In genomic region chr10:58844680-58845079, GRCh38 we compare ENCODE assay signal across 27 cellular contexts.
"Had no signal": no experiment of that assay in that cellular context is flagged by ENCODE, and none has a peak within 500 bp of the region (broad histone marks: within the 10 kb centered on the region; RNA-seq: fewer than 3 reads in every experiment).

No MANE protein-coding gene starts in this region.

- H3K27ac Mint-ChIP-seq: activated CD8-positive, alpha-beta T cell treated with anti-CD3 and anti-CD28 coated beads for 36 hours; activated naive CD8-positive, alpha-beta T cell treated with anti-CD3 and anti-CD28 coated beads for 36 hours; activated T-cell treated with anti-CD3 and anti-CD28 coated beads, Interleukin-2, amount 50 U/mL, for 72 hours; activated T-helper 17 cell treated with anti-CD3 and anti-CD28 coated beads, Interleukin-2, amount 50 U/mL, for 72 hours had no signal

- H3K4me1 ChIP-seq: SJCRH30 had no signal

- H3K4me1 Mint-ChIP-seq: activated naive CD8-positive, alpha-beta T cell treated with anti-CD3 and anti-CD28 coated beads for 36 hours; activated T-helper 17 cell treated with anti-CD3 and anti-CD28 coated beads, Interleukin-2, amount 50 U/mL, for 72 hours had no signal

- H3K36me3 Mint-ChIP-seq: activated naive CD8-positive, alpha-beta T cell treated with anti-CD3 and anti-CD28 coated beads for 36 hours had no signal

- H3K27me3 Mint-ChIP-seq: activated naive CD8-positive, alpha-beta T cell treated with anti-CD3 and anti-CD28 coated beads for 36 hours; activated T-helper 17 cell treated with anti-CD3 and anti-CD28 coated beads, Interleukin-2, amount 50 U/mL, for 72 hours had no signal

- H3K9me3 ChIP-seq: SJCRH30 had no signal

- ATAC-seq: activated CD8-positive, alpha-beta T cell treated with anti-CD3 and anti-CD28 coated beads for 36 hours; activated T-cell treated with anti-CD3 and anti-CD28 coated beads, Interleukin-2, amount 50 U/mL, for 72 hours; activated T-helper 17 cell treated with anti-CD3 and anti-CD28 coated beads, Interleukin-2, amount 50 U/mL, for 72 hours; Panc1 had no signal

- H3K4me3 ChIP-seq: SJCRH30, SK-N-MC had no signal

- H3K4me3 Mint-ChIP-seq: activated CD8-positive, alpha-beta T cell treated with anti-CD3 and anti-CD28 coated beads for 36 hours; activated naive CD8-positive, alpha-beta T cell treated with anti-CD3 and anti-CD28 coated beads for 36 hours; activated T-cell treated with anti-CD3 and anti-CD28 coated beads, Interleukin-2, amount 50 U/mL, for 72 hours; activated T-helper 17 cell treated with anti-CD3 and anti-CD28 coated beads, Interleukin-2, amount 50 U/mL, for 72 hours had no signal

- H3K27ac ChIP-seq: brain microvascular endothelial cell, SJCRH30, SK-N-MC, WERI-Rb-1 had no signal

- H3K9me3 Mint-ChIP-seq: activated CD8-positive, alpha-beta T cell treated with anti-CD3 and anti-CD28 coated beads for 36 hours; activated naive CD8-positive, alpha-beta T cell treated with anti-CD3 and anti-CD28 coated beads for 36 hours; activated T-helper 17 cell treated with anti-CD3 and anti-CD28 coated beads, Interleukin-2, amount 50 U/mL, for 72 hours had no signal

- H3K36me3 ChIP-seq: brain microvascular endothelial cell, SJCRH30, WERI-Rb-1 had no signal

- H3K27me3 ChIP-seq: brain microvascular endothelial cell, SJCRH30 had no signal

- DNase-seq: activated CD4-positive, alpha-beta T cell treated with anti-CD3 and anti-CD28 coated beads for 1 hour; activated CD4-positive, alpha-beta T cell treated with anti-CD3 and anti-CD28 coated beads for 48 hours; activated CD4-positive, CD25-positive, alpha-beta regulatory T cell; activated CD8-positive, alpha-beta T cell treated with anti-CD3 and anti-CD28 coated beads for 36 hours; activated effector memory CD4-positive, alpha-beta T cell treated with anti-CD3 and anti-CD28 coated beads, Interleukin-2, amount 50 U/mL, for 16 hours; activated naive CD4-positive, alpha-beta T cell; activated naive CD4-positive, alpha-beta T cell treated with anti-CD3 and anti-CD28 coated beads, Interleukin-2, amount 50 U/mL, for 16 hours; activated naive CD8-positive, alpha-beta T cell treated with anti-CD3 and anti-CD28 coated beads for 36 hours; activated T-cell treated with anti-CD3 and anti-CD28 coated beads, Interleukin-2, amount 50 U/mL, for 1 hour; activated T-cell treated with anti-CD3 and anti-CD28 coated beads, Interleukin-2, amount 50 U/mL, for 72 hours; amniotic stem cell; aorta; brain microvascular endothelial cell; central memory CD4-positive, alpha-beta T cell; NCI-H1105 treated with DMSO at 0.1 percent for 48 hours; NCI-H1436; NCI-H1694; NCI-H1930; NCI-H345; NCI-H524 treated with DMSO at 0.1 percent for 48 hours; SHP77; SJCRH30; T1000; WERI-Rb-1 had no signal
